In the genomic region with DNA sequence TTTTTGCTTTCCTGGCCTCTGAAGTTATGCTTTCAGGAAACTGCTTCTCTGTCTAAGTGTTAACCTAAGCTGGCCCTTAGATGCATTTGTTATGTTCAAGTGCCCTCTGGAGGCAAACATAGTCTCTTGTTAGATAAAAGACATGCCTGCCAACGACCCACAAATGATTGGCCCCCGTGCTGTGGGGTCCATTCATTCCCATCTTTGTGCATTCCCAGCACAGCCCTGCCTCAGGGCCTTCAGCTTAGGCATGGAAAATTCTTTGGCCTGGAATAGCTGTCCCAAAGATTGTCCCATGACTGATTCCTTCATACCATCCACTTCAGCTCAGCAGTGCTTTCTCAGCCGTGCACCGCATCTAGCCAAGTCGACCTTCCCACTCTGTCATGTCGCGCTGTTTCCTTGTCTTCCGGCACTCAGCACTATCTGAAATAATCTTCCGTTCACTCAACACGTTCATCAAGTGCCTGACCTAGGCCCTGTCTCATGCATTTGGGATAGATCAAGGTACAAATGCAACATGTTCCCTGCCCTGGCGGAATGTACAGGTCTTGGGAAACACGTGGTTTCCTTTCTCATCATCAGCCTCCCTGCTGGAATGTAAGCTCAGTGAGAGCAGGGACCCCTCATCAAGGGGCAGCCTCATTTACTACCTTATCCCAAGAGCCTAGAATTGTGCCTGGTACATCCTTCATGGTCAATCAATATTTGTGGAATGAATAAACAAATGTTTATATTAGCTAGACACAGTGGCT, we compare ENCODE assay signal across 8 cellular contexts. TPM values are rescaled to one million over a fixed set of nuclear protein-coding genes. Genes with fewer than 3 reads are reported as not detected.
DNase-seq lines count a peak whose midpoint lies in the region; ATAC-seq and TF ChIP-seq lines count a peak whose summit lies in the region.
"Not testable (repeated sequence)": the region's sequence is repeated elsewhere in the genome, so short reads cannot be mapped to it uniquely, and the experiment has no call there.

No MANE protein-coding gene starts in this region.

- POLR2A ChIA-PET in CD8-positive, alpha-beta T cell (lab: Charles Lee), result not testable (repeated sequence)
- POLR2A ChIA-PET in OCI-LY7 (lab: Charles Lee), result interaction anchor here (1.0 kb wide), 1 partner anchor 41 kb away, joined by 3 read pairs; no protein-coding TSS in a partner anchor

- not testable (repeated sequence) for H3K4me2 ChIP-seq in OCI-LY7 (ENCODE audit: low read length)

- not testable (repeated sequence) for H3K4me1 ChIP-seq in CD8-positive, alpha-beta T cell (ENCODE audit: insufficient read depth, low read length); OCI-LY7 (ENCODE audit: insufficient read depth, low read length, poor library complexity, severe bottlenecking); endodermal cell (ENCODE audit: control insufficient read depth, insufficient read depth, low read length)

- not testable (repeated sequence) for BruUV-seq in OCI-LY7 (replicated peaks; lab: Mats Ljungman, UMichigan)

- H2AFZ ChIP-seq in OCI-LY7 (ENCODE audit: low read length), result not testable (repeated sequence)

- H3K9ac ChIP-seq in endodermal cell (ENCODE audit: extremely low read depth, low read length, poor library complexity, severe bottlenecking), result not testable (repeated sequence)

- not testable (repeated sequence) for H3K9me3 Mint-ChIP-seq in CD8-positive, alpha-beta T cell; activated T-cell treated with anti-CD3 and anti-CD28 coated beads, Interleukin-2, amount 50 U/mL, for 4 hours; endodermal cell

- H4K20me1 ChIP-seq in OCI-LY7 (ENCODE audit: insufficient read depth, low read length), result not testable (repeated sequence)

- DNase-seq in CD8-positive, alpha-beta T cell, result peak in 1 of 7 experiments; percentile 32
- not testable (repeated sequence) for DNase-seq in LNCaP clone FGC (ENCODE audit: low read depth); activated T-cell treated with anti-CD3 and anti-CD28 coated beads, Interleukin-2, amount 50 U/mL, for 4 hours; retinal pigment epithelial cell (ENCODE audit: low read depth)
- DNase-seq in OCI-LY7 (ENCODE audit: low spot score) (peak; percentile 65), endodermal cell (peak; percentile 51), islet precursor cell (peak; percentile 57)

- not testable (repeated sequence) for H3K27me3 ChIP-seq in CD8-positive, alpha-beta T cell (ENCODE audit: insufficient read depth, low read length); endodermal cell (ENCODE audit: control insufficient read depth, insufficient read depth, low read length, poor library complexity, severe bottlenecking)

- not testable (repeated sequence) for H3K36me3 Mint-ChIP-seq in CD8-positive, alpha-beta T cell; activated T-cell treated with anti-CD3 and anti-CD28 coated beads, Interleukin-2, amount 50 U/mL, for 4 hours (ENCODE audit: insufficient read depth); endodermal cell (ENCODE audit: low read depth)

- H3K4me1 Mint-ChIP-seq in CD8-positive, alpha-beta T cell (ENCODE audit: low read depth); activated T-cell treated with anti-CD3 and anti-CD28 coated beads, Interleukin-2, amount 50 U/mL, for 4 hours (ENCODE audit: low read depth); endodermal cell: not testable (repeated sequence)

- H3K27ac Mint-ChIP-seq in CD8-positive, alpha-beta T cell; endodermal cell: not testable (repeated sequence)

- peak; percentile 90 for ATAC-seq in CD8-positive, alpha-beta T cell
- ATAC-seq in GM18907 (IDR thresholded peaks at IDR 0.05; ENCODE audit: unreplicated experiment), result peak; percentile 57
- ATAC-seq in activated T-cell treated with anti-CD3 and anti-CD28 coated beads, Interleukin-2, amount 50 U/mL, for 4 hours, result peak; percentile 70

- CTCF ChIA-PET in CD8-positive, alpha-beta T cell (lab: Charles Lee), result interaction anchor here (0.7 to 2.1 kb wide), 8 partner anchors 10 to 306 kb away, joined by 3 to 17 read pairs (median 4); no protein-coding TSS in a partner anchor
- CTCF ChIA-PET in OCI-LY7 (lab: Charles Lee; ENCODE audit: unreplicated experiment), result not testable (repeated sequence)

- H3K27me3 Mint-ChIP-seq in CD8-positive, alpha-beta T cell (ENCODE audit: low read depth); activated T-cell treated with anti-CD3 and anti-CD28 coated beads, Interleukin-2, amount 50 U/mL, for 4 hours (ENCODE audit: low read depth); endodermal cell (ENCODE audit: insufficient read depth): not testable (repeated sequence)

- H3K79me2 ChIP-seq in OCI-LY7 (ENCODE audit: insufficient read depth, low read depth, low read length), result not testable (repeated sequence)

- not testable (repeated sequence) for H3K4me3 ChIP-seq in CD8-positive, alpha-beta T cell (ENCODE audit: low read depth, low read length); LNCaP clone FGC (ENCODE audit: low read depth, low read length); OCI-LY7 (ENCODE audit: low read depth, low read length, poor library complexity, severe bottlenecking); endodermal cell (ENCODE audit: low read length); retinal pigment epithelial cell (ENCODE audit: low read length)

- not testable (repeated sequence) for H3K27ac ChIP-seq in CD8-positive, alpha-beta T cell (ENCODE audit: low read depth, low read length); OCI-LY7 (ENCODE audit: low read depth, low read length, poor library complexity, severe bottlenecking); endodermal cell (ENCODE audit: low read depth, low read length)

- not testable (repeated sequence) for H3K9me2 ChIP-seq in OCI-LY7 (ENCODE audit: insufficient read depth, low read length)

- intact Hi-C loops in CD8-positive, alpha-beta T cell (cut with DNase I, micrococcal nuclease), result loop anchor here (1.0 to 10.0 kb wide), 4 partner anchors 129 to 1077 kb away; a partner anchor contains a TSS
- intact Hi-C loops in OCI-LY7 (cut with micrococcal nuclease; ENCODE audit: unreplicated experiment), result loop anchor here (2.0 kb wide), 1 partner anchor 305 kb away; no protein-coding TSS in a partner anchor

- not testable (repeated sequence) for H3K36me3 ChIP-seq in CD8-positive, alpha-beta T cell (ENCODE audit: insufficient read depth, low read length); OCI-LY7 (ENCODE audit: insufficient read depth, low read length); endodermal cell (ENCODE audit: control insufficient read depth, insufficient read depth, low read length)

- TF ChIP-seq CTCF in CD8-positive, alpha-beta T cell (IDR thresholded peaks at IDR 0.05), result peak; percentile 43
- TF ChIP-seq CTCF in LNCaP clone FGC (IDR thresholded peaks at IDR 0.05; ENCODE audit: control insufficient read depth, extremely low read depth, insufficient read depth) (peak; percentile 52), OCI-LY7 (conservative IDR thresholded peaks at IDR 0.05; ENCODE audit: low read length) (peak; percentile 66), endodermal cell (conservative IDR thresholded peaks at IDR 0.05) (peak; percentile 68), retinal pigment epithelial cell (conservative IDR thresholded peaks at IDR 0.05; ENCODE audit: low read depth, low read length) (peak; percentile 36)

- not testable (repeated sequence) for H3K9me3 ChIP-seq in CD8-positive, alpha-beta T cell (ENCODE audit: low read length); OCI-LY7 (ENCODE audit: low read length); endodermal cell (ENCODE audit: control insufficient read depth, low read length)

- 76 to 82% methylated on average over 11 to 12 of the region's 12 CpGs for WGBS in endodermal cell (ENCODE audit: insufficient coverage in 1 of 2, insufficient read length in 1 of 2), 2 experiments

- not testable (repeated sequence) for H3K4me3 Mint-ChIP-seq in CD8-positive, alpha-beta T cell; activated T-cell treated with anti-CD3 and anti-CD28 coated beads, Interleukin-2, amount 50 U/mL, for 4 hours; endodermal cell

RNA-seq across cellular contexts. Expression of a gene that starts 42.2 kb away (rescaled TPM):
- total RNA-seq in CD8-positive, alpha-beta T cell, result 1 to 10 TPM; 1.0 to 1.7 TPM
- 18.2 and 28.4 TPM in 2 replicates for total RNA-seq in OCI-LY7 (2014; rRNA removed; shearing (Covaris generic))
- total RNA-seq in OCI-LY7 (2022) (32.2 and 37.0 TPM in 2 replicates), endodermal cell (10 to 100 TPM; 30.7 to 48.8 TPM)
- 1 to 10 TPM; 3.8 to 7.5 (median 5.4) TPM for total RNA-seq in activated T-cell treated with anti-CD3 and anti-CD28 coated beads, Interleukin-2, amount 50 U/mL, for 4 hours
- 38.5 TPM for polyA plus RNA-seq in endodermal cell (2013, experiment 1 of 2)
- 38.2 TPM for polyA plus RNA-seq in endodermal cell (2013, experiment 2 of 2)
